3 cellular contexts compared by ENCODE assay signal in the genomic region with DNA sequence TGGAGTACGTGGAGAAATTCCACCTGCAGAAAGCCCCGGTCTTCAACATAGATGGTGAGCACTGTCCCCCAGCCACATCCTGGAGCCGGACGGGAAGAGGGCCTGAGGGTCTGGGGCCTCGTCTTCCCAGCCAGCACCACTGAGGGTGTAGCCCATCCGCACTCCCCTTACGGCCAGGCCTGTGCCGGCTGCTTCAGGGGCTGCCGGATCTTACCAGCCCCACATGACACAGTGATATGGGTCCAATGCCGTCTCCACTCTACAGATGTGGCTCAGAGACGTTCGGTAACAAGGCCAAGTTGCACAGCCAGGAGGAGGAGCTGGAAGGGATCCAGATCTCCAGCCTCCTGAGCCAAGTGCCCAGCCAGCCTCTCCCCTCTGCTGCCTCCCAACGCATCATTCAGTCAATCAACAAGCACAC.
TF ChIP-seq lines count a peak whose summit lies in the region.

No MANE protein-coding gene starts in this region.

TF ChIP-seq in SK-N-SH, 30 proteins besides CTCF, POLR2A, EP300 and RAD21:
- TF ChIP-seq REST (IDR thresholded peaks at IDR 0.05; ENCODE audit: low read depth, low read length) (no peak), IRF3 (IDR thresholded peaks at IDR 0.05; ENCODE audit: low read depth, low read length) (no peak), JUND (IDR thresholded peaks at IDR 0.05) (no peak), TEAD4 (IDR thresholded peaks at IDR 0.05; ENCODE audit: borderline replicate concordance, insufficient read depth) (no peak), RFX5 (IDR thresholded peaks at IDR 0.05; ENCODE audit: low read length) (no peak), CHD2 (IDR thresholded peaks at IDR 0.05; ENCODE audit: low read length, partially characterized antibody) (no peak), FOXJ3 (CRISPR knock-in tag; IDR thresholded peaks at IDR 0.05) (no peak), YY1 (IDR thresholded peaks at IDR 0.05; ENCODE audit: low read depth) (no peak)
- TF ChIP-seq, protein P1, sequence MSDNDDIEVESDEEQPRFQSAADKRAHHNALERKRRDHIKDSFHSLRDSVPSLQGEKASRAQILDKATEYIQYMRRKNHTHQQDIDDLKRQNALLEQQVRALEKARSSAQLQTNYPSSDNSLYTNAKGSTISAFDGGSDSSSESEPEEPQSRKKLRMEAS (IDR thresholded peaks at IDR 0.05; ENCODE audit: low read depth) = no peak
- TF ChIP-seq, protein P2, sequence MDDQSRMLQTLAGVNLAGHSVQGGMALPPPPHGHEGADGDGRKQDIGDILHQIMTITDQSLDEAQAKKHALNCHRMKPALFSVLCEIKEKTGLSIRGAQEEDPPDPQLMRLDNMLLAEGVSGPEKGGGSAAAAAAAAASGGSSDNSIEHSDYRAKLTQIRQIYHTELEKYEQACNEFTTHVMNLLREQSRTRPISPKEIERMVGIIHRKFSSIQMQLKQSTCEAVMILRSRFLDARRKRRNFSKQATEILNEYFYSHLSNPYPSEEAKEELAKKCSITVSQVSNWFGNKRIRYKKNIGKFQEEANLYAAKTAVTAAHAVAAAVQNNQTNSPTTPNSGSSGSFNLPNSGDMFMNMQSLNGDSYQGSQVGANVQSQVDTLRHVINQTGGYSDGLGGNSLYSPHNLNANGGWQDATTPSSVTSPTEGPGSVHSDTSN (IDR thresholded peaks at IDR 0.05) = no peak

TF ChIP-seq in SK-N-SH treated with all-trans-retinoic acid at 6 μM for 48 hours, 23 proteins besides CTCF, POLR2A, EP300 and RAD21:
- no peak for TF ChIP-seq OSR1 (CRISPR knock-in tag; IDR thresholded peaks at IDR 0.05)
- no peak for TF ChIP-seq ZFP3 (CRISPR knock-in tag; IDR thresholded peaks at IDR 0.05)
- no peak for TF ChIP-seq PPARA (CRISPR knock-in tag; IDR thresholded peaks at IDR 0.05; ENCODE audit: borderline replicate concordance)
- TF ChIP-seq BACH2 (CRISPR knock-in tag; IDR thresholded peaks at IDR 0.05; ENCODE audit: borderline replicate concordance) = no peak
- TF ChIP-seq, protein P3, sequence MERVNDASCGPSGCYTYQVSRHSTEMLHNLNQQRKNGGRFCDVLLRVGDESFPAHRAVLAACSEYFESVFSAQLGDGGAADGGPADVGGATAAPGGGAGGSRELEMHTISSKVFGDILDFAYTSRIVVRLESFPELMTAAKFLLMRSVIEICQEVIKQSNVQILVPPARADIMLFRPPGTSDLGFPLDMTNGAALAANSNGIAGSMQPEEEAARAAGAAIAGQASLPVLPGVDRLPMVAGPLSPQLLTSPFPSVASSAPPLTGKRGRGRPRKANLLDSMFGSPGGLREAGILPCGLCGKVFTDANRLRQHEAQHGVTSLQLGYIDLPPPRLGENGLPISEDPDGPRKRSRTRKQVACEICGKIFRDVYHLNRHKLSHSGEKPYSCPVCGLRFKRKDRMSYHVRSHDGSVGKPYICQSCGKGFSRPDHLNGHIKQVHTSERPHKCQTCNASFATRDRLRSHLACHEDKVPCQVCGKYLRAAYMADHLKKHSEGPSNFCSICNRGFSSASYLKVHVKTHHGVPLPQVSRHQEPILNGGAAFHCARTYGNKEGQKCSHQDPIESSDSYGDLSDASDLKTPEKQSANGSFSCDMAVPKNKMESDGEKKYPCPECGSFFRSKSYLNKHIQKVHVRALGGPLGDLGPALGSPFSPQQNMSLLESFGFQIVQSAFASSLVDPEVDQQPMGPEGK (CRISPR knock-in tag; IDR thresholded peaks at IDR 0.05; ENCODE audit: borderline replicate concordance) = no peak
- TF ChIP-seq GLIS3 (CRISPR knock-in tag; IDR thresholded peaks at IDR 0.05) = no peak
- no peak for TF ChIP-seq ARNTL (CRISPR knock-in tag; IDR thresholded peaks at IDR 0.05; ENCODE audit: borderline replicate concordance, low read depth)
- no peak for TF ChIP-seq ZNF8 (CRISPR knock-in tag; IDR thresholded peaks at IDR 0.05)
- TF ChIP-seq, protein P4, sequence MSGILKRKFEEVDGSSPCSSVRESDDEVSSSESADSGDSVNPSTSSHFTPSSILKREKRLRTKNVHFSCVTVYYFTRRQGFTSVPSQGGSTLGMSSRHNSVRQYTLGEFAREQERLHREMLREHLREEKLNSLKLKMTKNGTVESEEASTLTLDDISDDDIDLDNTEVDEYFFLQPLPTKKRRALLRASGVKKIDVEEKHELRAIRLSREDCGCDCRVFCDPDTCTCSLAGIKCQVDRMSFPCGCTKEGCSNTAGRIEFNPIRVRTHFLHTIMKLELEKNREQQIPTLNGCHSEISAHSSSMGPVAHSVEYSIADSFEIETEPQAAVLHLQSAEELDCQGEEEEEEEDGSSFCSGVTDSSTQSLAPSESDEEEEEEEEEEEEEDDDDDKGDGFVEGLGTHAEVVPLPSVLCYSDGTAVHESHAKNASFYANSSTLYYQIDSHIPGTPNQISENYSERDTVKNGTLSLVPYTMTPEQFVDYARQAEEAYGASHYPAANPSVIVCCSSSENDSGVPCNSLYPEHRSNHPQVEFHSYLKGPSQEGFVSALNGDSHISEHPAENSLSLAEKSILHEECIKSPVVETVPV (CRISPR knock-in tag; IDR thresholded peaks at IDR 0.05) = no peak
- TF ChIP-seq CREB5 (CRISPR knock-in tag; IDR thresholded peaks at IDR 0.05; ENCODE audit: low read depth) = no peak
TF ChIP-seq in SK-N-SH treated with all-trans-retinoic acid at 6 μM for 48 hours: peak in this region for 0.

TF ChIP-seq in IMR-90, 13 proteins besides CTCF, POLR2A, EP300 and RAD21:
- TF ChIP-seq RCOR1 (IDR thresholded peaks at IDR 0.05; ENCODE audit: insufficient replicate concordance, low read length) (no peak), MAZ (IDR thresholded peaks at IDR 0.05; ENCODE audit: borderline replicate concordance, low read depth, low read length) (no peak), RFX5 (IDR thresholded peaks at IDR 0.05; ENCODE audit: low read depth, low read length) (no peak), MXI1 (IDR thresholded peaks at IDR 0.05; ENCODE audit: borderline replicate concordance, low read depth, low read length) (no peak)
